In genomic region chr2:45000341-45000901, GRCh38 we compare ENCODE assay signal across 1 cellular context.
TF ChIP-seq lines count a peak whose summit lies in the region.

No MANE protein-coding gene starts in this region.

TF ChIP-seq in HepG2, 621 proteins besides CTCF, POLR2A, EP300 and RAD21:
- TF ChIP-seq ZNF34 (CRISPR knock-in tag; IDR thresholded peaks at IDR 0.05; ENCODE audit: borderline replicate concordance) (no peak), RCOR2 (CRISPR knock-in tag; IDR thresholded peaks at IDR 0.05) (no peak), MZF1 (CRISPR knock-in tag; IDR thresholded peaks at IDR 0.05; ENCODE audit: borderline replicate concordance) (no peak), ARID3A (IDR thresholded peaks at IDR 0.05; ENCODE audit: low read depth, low read length) (no peak), AKAP8 (CRISPR knock-in tag; IDR thresholded peaks at IDR 0.05) (no peak), ZNF318 (CRISPR knock-in tag; IDR thresholded peaks at IDR 0.05) (no peak), CBX1 (IDR thresholded peaks at IDR 0.05; ENCODE audit: low read depth) (no peak), ZNF446 (CRISPR knock-in tag; IDR thresholded peaks at IDR 0.05) (no peak)
